13 cellular contexts compared by ENCODE assay signal in genomic region chr3:40718209-40718608, GRCh38.
DNase-seq lines count a peak whose midpoint lies in the region; ATAC-seq and TF ChIP-seq lines count a peak whose summit lies in the region.
"Had no signal": no experiment of that assay in that cellular context is flagged by ENCODE, and none has a peak within 500 bp of the region (broad histone marks: within the 10 kb centered on the region; RNA-seq: fewer than 3 reads in every experiment).

No MANE protein-coding gene starts in this region.

- peaks cover 7% of the 10 kb centered on the region for H3K4me1 ChIP-seq in neural progenitor cell
- H3K4me1 ChIP-seq in colonic mucosa, result no peaks in the 10 kb centered on the region

- no peaks in the 10 kb centered on the region for H3K79me2 ChIP-seq in neural progenitor cell (ENCODE audit: low read depth)

- H3K27me3 ChIP-seq in neural progenitor cell (no peaks in the 10 kb centered on the region), colonic mucosa (no peaks in the 10 kb centered on the region)

- H3K36me3 ChIP-seq in neural progenitor cell (no peaks in the 10 kb centered on the region), colonic mucosa (no peaks in the 10 kb centered on the region)

- peaks cover 31 to 54% (median 52%) of the 10 kb centered on the region in 3 donors for H3K4me1 Mint-ChIP-seq in IgD-negative memory B cell
- H3K4me1 Mint-ChIP-seq in neural progenitor cell, result peaks cover 17% of the 10 kb centered on the region
- peaks cover 10% of the 10 kb centered on the region for H3K4me1 Mint-ChIP-seq in nephron progenitor cell

- H3K27me3 Mint-ChIP-seq in IgD-negative memory B cell, result no peaks in the 10 kb centered on the region
- H3K27me3 Mint-ChIP-seq in neural progenitor cell (ENCODE audit: insufficient read depth, low read depth), result peaks cover 6% of the 10 kb centered on the region
- H3K27me3 Mint-ChIP-seq in nephron progenitor cell (ENCODE audit: low read depth, poor library complexity), result peaks cover 17% of the 10 kb centered on the region

- no peaks in the 10 kb centered on the region for H3K9me3 Mint-ChIP-seq in IgD-negative memory B cell
- H3K9me3 Mint-ChIP-seq in neural progenitor cell, result no peaks in the 10 kb centered on the region
- H3K9me3 Mint-ChIP-seq in nephron progenitor cell, result no peaks in the 10 kb centered on the region
- H3K9me3 Mint-ChIP-seq: naive thymus-derived CD4-positive, alpha-beta T cell; T-helper 2 cell treated with Interferon-gamma antibody and Interleukin-4, amounts not matched to agents 5 μg/mL and 100 μg/mL, for 36 hours had no signal

- no peak overlapping the region for H3K9ac ChIP-seq in neural progenitor cell
- no peak overlapping the region for H3K9ac ChIP-seq in colonic mucosa (ENCODE audit: low read depth in 2 of 2, low read length in 2 of 2)

- H3K36me3 Mint-ChIP-seq in IgD-negative memory B cell (peaks cover 7% of the 10 kb centered on the region), neural progenitor cell (no peaks in the 10 kb centered on the region), nephron progenitor cell (ENCODE audit: low read depth) (no peaks in the 10 kb centered on the region)
- H3K36me3 Mint-ChIP-seq: naive thymus-derived CD4-positive, alpha-beta T cell had no signal

- H3K9me3 ChIP-seq in neural progenitor cell (ENCODE audit: low read depth), result no peaks in the 10 kb centered on the region
- no peaks in the 10 kb centered on the region for H3K9me3 ChIP-seq in colonic mucosa

- peak overlapping the region; percentile 46 for H2AFZ ChIP-seq in neural progenitor cell (replicated peaks)

- no peak overlapping the region for H3K4me2 ChIP-seq in neural progenitor cell

- H3K4me3 ChIP-seq in neural progenitor cell, result no peak overlapping the region
- H3K4me3 ChIP-seq in colonic mucosa, result no peak overlapping the region

- peak overlapping the region; percentile 26 to 89 (median 54) for H3K27ac Mint-ChIP-seq in IgD-negative memory B cell
- H3K27ac Mint-ChIP-seq in neural progenitor cell, result no peak overlapping the region
- H3K27ac Mint-ChIP-seq in nephron progenitor cell, result no peak overlapping the region
- H3K27ac Mint-ChIP-seq: naive thymus-derived CD4-positive, alpha-beta T cell; T-helper 2 cell treated with Interferon-gamma antibody and Interleukin-4, amounts not matched to agents 5 μg/mL and 100 μg/mL, for 36 hours had no signal

- H3K4me3 Mint-ChIP-seq in IgD-negative memory B cell (peak overlapping the region in 2 of 4 donors; percentile 15 to 83), neural progenitor cell (no peak overlapping the region), nephron progenitor cell (no peak overlapping the region)
- H3K4me3 Mint-ChIP-seq: naive thymus-derived CD4-positive, alpha-beta T cell; T-helper 2 cell treated with Interferon-gamma antibody and Interleukin-4, amounts not matched to agents 5 μg/mL and 100 μg/mL, for 36 hours had no signal

- intact Hi-C loops in Right ventricle myocardium inferior (cut with DNase I), result no loop called here
- intact Hi-C loops in colonic mucosa (cut with DNase I), result loop anchor here (10.0 kb wide), 1 partner anchor 133 kb away; no protein-coding TSS in a partner anchor

- no peaks in the 10 kb centered on the region for H3F3A ChIP-seq in neural progenitor cell (ENCODE audit: low read depth)

- peak; percentile 37 for ATAC-seq in GM19035 (IDR thresholded peaks at IDR 0.05; ENCODE audit: unreplicated experiment)
- ATAC-seq in HG02642 (IDR thresholded peaks at IDR 0.05; ENCODE audit: poor library complexity, unreplicated experiment), result peak; percentile 12
- no peak for ATAC-seq in Right ventricle myocardium inferior

- DNase-seq in neural progenitor cell (ENCODE audit: low spot score) (no peak), Right ventricle myocardium inferior (ENCODE audit: missing footprints) (no peak), colonic mucosa (no peak), nephron progenitor cell (no peak), NCI-H2171 treated with DMSO at 0.1 percent for 48 hours (lab: John Stamatoyannopoulos, UW) (no peak)
- DNase-seq: COR-L47; naive thymus-derived CD4-positive, alpha-beta T cell; NCI-H82; stimulated activated CD4-positive, alpha-beta T cell treated with anti-CD3 and anti-CD28 coated beads, Interleukin-12 subunit alpha, Interleukin-12 subunit beta, amount 100 ng/mL, for 4 hours had no signal

- TF ChIP-seq CTCF in neural progenitor cell (IDR thresholded peaks at IDR 0.05) (no peak), colonic mucosa (IDR thresholded peaks at IDR 0.05) (no peak), nephron progenitor cell (IDR thresholded peaks at IDR 0.05) (no peak)

- no peak overlapping the region for H3K27ac ChIP-seq in neural progenitor cell
- no peak overlapping the region for H3K27ac ChIP-seq in colonic mucosa

- no peaks in the 10 kb centered on the region for H4K20me1 ChIP-seq in neural progenitor cell (ENCODE audit: low read depth)

Comparison
In these comparisons a context has a peak if more than half of its experiments do, and no peak if none do; other contexts are left out.
1. H3K27ac Mint-ChIP-seq: peak in IgD-negative memory B cell (3 of 3); none in neural progenitor cell (single experiment) and nephron progenitor cell (single experiment).